ENCODE assay signal across 1 cellular context in genomic region chr10:132337019-132337418, GRCh38.
TF ChIP-seq lines count a peak whose summit lies in the region.

No MANE protein-coding gene starts in this region.

TF ChIP-seq in HepG2, 621 proteins besides CTCF, POLR2A, EP300 and RAD21 (continues in another document):
- no peak for TF ChIP-seq THAP9 (CRISPR knock-in tag; IDR thresholded peaks at IDR 0.05; ENCODE audit: borderline replicate concordance)
- TF ChIP-seq POLR2AphosphoS5 (IDR thresholded peaks at IDR 0.05; ENCODE audit: low read depth, low read length) = peak; percentile 30; the same call in 1 of the 2 replicates
- TF ChIP-seq MIER2 (CRISPR knock-in tag; IDR thresholded peaks at IDR 0.05) = no peak
- TF ChIP-seq ZIK1 (CRISPR knock-in tag; IDR thresholded peaks at IDR 0.05; ENCODE audit: borderline replicate concordance, low read depth) = no peak
- no peak for TF ChIP-seq HNRNPLL (IDR thresholded peaks at IDR 0.05; ENCODE audit: low read depth, low read length, poor library complexity, severe bottlenecking)
- TF ChIP-seq DR1 (CRISPR knock-in tag; IDR thresholded peaks at IDR 0.05) = no peak
- no peak for TF ChIP-seq ZSCAN5A (CRISPR knock-in tag; IDR thresholded peaks at IDR 0.05; ENCODE audit: borderline replicate concordance)
- TF ChIP-seq MLXIP (CRISPR knock-in tag; IDR thresholded peaks at IDR 0.05; ENCODE audit: borderline replicate concordance) = no peak
- TF ChIP-seq ZNF672 (CRISPR knock-in tag; IDR thresholded peaks at IDR 0.05) = no peak
- TF ChIP-seq MAX (IDR thresholded peaks at IDR 0.05) = no peak
- TF ChIP-seq ZFAT (CRISPR knock-in tag; conservative IDR thresholded peaks at IDR 0.05) = no peak
- TF ChIP-seq ZBTB14 (CRISPR knock-in tag; IDR thresholded peaks at IDR 0.05) = no peak
- TF ChIP-seq E2F5 (CRISPR knock-in tag; conservative IDR thresholded peaks at IDR 0.05) = no peak
- TF ChIP-seq GABPA (IDR thresholded peaks at IDR 0.05; ENCODE audit: low read depth, low read length) = no peak
- peak; percentile 64; the same call in 1 of the 2 replicates for TF ChIP-seq GABPA (CRISPR knock-in tag; IDR thresholded peaks at IDR 0.05; ENCODE audit: low read depth)
- TF ChIP-seq TAF15 (IDR thresholded peaks at IDR 0.05; ENCODE audit: low read depth, low read length, poor library complexity, severe bottlenecking) = no peak
- TF ChIP-seq RFXANK (CRISPR knock-in tag; IDR thresholded peaks at IDR 0.05) = no peak
- TF ChIP-seq FOXJ3 (CRISPR knock-in tag; IDR thresholded peaks at IDR 0.05; ENCODE audit: borderline replicate concordance) = no peak
- TF ChIP-seq USF2 (IDR thresholded peaks at IDR 0.05; ENCODE audit: low read depth, low read length) = no peak
- TF ChIP-seq USF2 (CRISPR knock-in tag; IDR thresholded peaks at IDR 0.05; ENCODE audit: borderline replicate concordance) = no peak
- TF ChIP-seq GABPB1 (CRISPR knock-in tag; IDR thresholded peaks at IDR 0.05) = no peak
- TF ChIP-seq NCOA5 (CRISPR knock-in tag; IDR thresholded peaks at IDR 0.05) = no peak
- no peak for TF ChIP-seq KLF9 (CRISPR knock-in tag; IDR thresholded peaks at IDR 0.05; ENCODE audit: low read depth)
- no peak for TF ChIP-seq TBL1XR1 (IDR thresholded peaks at IDR 0.05; ENCODE audit: borderline replicate concordance, low read length, partially characterized antibody)
- TF ChIP-seq ZNF12 (CRISPR knock-in tag; IDR thresholded peaks at IDR 0.05) = no peak
- no peak for TF ChIP-seq GATA4 (IDR thresholded peaks at IDR 0.05; ENCODE audit: borderline replicate concordance, low read depth)
- TF ChIP-seq ZNF7 (CRISPR knock-in tag; IDR thresholded peaks at IDR 0.05) = no peak
- TF ChIP-seq ATF2 (CRISPR knock-in tag; IDR thresholded peaks at IDR 0.05) = no peak
- TF ChIP-seq ATRX (CRISPR knock-in tag; IDR thresholded peaks at IDR 0.05; ENCODE audit: borderline replicate concordance) = no peak
- no peak for TF ChIP-seq NFAT5 (CRISPR knock-in tag; IDR thresholded peaks at IDR 0.05)
- TF ChIP-seq ZFP91 (CRISPR knock-in tag; IDR thresholded peaks at IDR 0.05; ENCODE audit: borderline replicate concordance) = no peak
- TF ChIP-seq ZNF234 (CRISPR knock-in tag; conservative IDR thresholded peaks at IDR 0.05) = no peak
- TF ChIP-seq JARID2 (CRISPR knock-in tag; IDR thresholded peaks at IDR 0.05; ENCODE audit: insufficient replicate concordance) = no peak
- no peak for TF ChIP-seq U2AF1 (optimal IDR thresholded peaks at IDR 0.05; ENCODE audit: low read depth, low read length)
- TF ChIP-seq SAP130 (CRISPR knock-in tag; IDR thresholded peaks at IDR 0.05; ENCODE audit: low read depth) = peak; percentile 66
- TF ChIP-seq SP4 (CRISPR knock-in tag; IDR thresholded peaks at IDR 0.05) = no peak
- TF ChIP-seq TGIF2 (CRISPR knock-in tag; IDR thresholded peaks at IDR 0.05) = no peak
